Comparison of ENCODE assay signal across 8 cellular contexts in genomic region chr17:32445075-32445427, GRCh38. TPM values are rescaled to one million over a fixed set of nuclear protein-coding genes. Genes with fewer than 3 reads are reported as not detected.
A peak's percentile ranks its signal among the peaks of the same experiment; 100 is the strongest.
DNase-seq lines count a peak whose midpoint lies in the region; ATAC-seq, FAIRE-seq and TF ChIP-seq lines count a peak whose summit lies in the region.

No MANE protein-coding gene starts in this region.

- H3K4me1 Mint-ChIP-seq in activated CD4-positive, alpha-beta memory T cell treated with anti-CD3 and anti-CD28 coated beads for 36 hours (ENCODE audit: low read depth): peaks cover 51% of the 10 kb centered on the region
- H3K4me1 Mint-ChIP-seq in natural killer cell treated with Interleukin-12 subunit alpha and Interleukin-12 subunit beta and Interleukin-15 and Interleukin-18, amount 100 ng/mL, for 72 hours (ENCODE audit: low read depth in 2 of 2): peaks cover 31 to 35% of the 10 kb centered on the region in 2 donors

- peak overlapping the region; percentile 90 for H3K23ac ChIP-seq in IMR-90 (ENCODE audit: low read depth, low read length)

- no CpG with 5 or more reads among the region's 15 CpGs for WGBS in IMR-90 (ENCODE audit: extremely low coverage in 2 of 2, insufficient read length in 1 of 2), 2 experiments

- intact Hi-C loops in Right ventricle myocardium inferior (cut with DNase I) (no loop called here), cardiac septum (cut with DNase I) (no loop called here), IMR-90 (cut with micrococcal nuclease) (loop anchor here (10.0 kb wide), 1 partner anchor 190 kb away; no protein-coding TSS in a partner anchor)
- intact Hi-C loops in activated CD4-positive, alpha-beta memory T cell treated with anti-CD3 and anti-CD28 coated beads for 36 hours (cut with micrococcal nuclease): loop anchor here (2.0 to 5.0 kb wide), 3 partner anchors 16 to 432 kb away; partner anchors contain the start of genes CDK5R1 and MYO1D

- H3K4me3 Mint-ChIP-seq in activated CD4-positive, alpha-beta memory T cell treated with anti-CD3 and anti-CD28 coated beads for 36 hours: peak overlapping the region; percentile 89
- H3K4me3 Mint-ChIP-seq in natural killer cell treated with Interleukin-12 subunit alpha and Interleukin-12 subunit beta and Interleukin-15 and Interleukin-18, amount 100 ng/mL, for 72 hours: peak overlapping the region; percentile 90

- ATAC-seq in Right ventricle myocardium inferior (peak; percentile 32), IMR-90 (ENCODE audit: low read depth) (peak; percentile 57), thoracic aorta (ENCODE audit: insufficient number of reproducible peaks, low FRiP score, low read depth) (peak; percentile 41)
- ATAC-seq in natural killer cell treated with Interleukin-12 subunit alpha and Interleukin-12 subunit beta and Interleukin-15 and Interleukin-18, amount 100 ng/mL, for 72 hours: peak; percentile 4 to 35

- H3K27ac Mint-ChIP-seq in activated CD4-positive, alpha-beta memory T cell treated with anti-CD3 and anti-CD28 coated beads for 36 hours: peak overlapping the region; percentile 91
- peak overlapping the region; percentile 80 to 89 for H3K27ac Mint-ChIP-seq in natural killer cell treated with Interleukin-12 subunit alpha and Interleukin-12 subunit beta and Interleukin-15 and Interleukin-18, amount 100 ng/mL, for 72 hours

- peak overlapping the region; percentile 56; the same call in 1 of the 2 replicates for H3K14ac ChIP-seq in IMR-90 (replicated peaks; ENCODE audit: low read depth, low read length)

- no peaks in the 10 kb centered on the region for H3K27me3 Mint-ChIP-seq in activated CD4-positive, alpha-beta memory T cell treated with anti-CD3 and anti-CD28 coated beads for 36 hours
- H3K27me3 Mint-ChIP-seq in natural killer cell treated with Interleukin-12 subunit alpha and Interleukin-12 subunit beta and Interleukin-15 and Interleukin-18, amount 100 ng/mL, for 72 hours: no peaks in the 10 kb centered on the region

- no peak overlapping the region for H4K5ac ChIP-seq in IMR-90 (ENCODE audit: low read depth, low read length)

- dilution Hi-C loops in IMR-90 (cut with HindIII; ENCODE audit: low sequenced_read_pairs, unreplicated experiment): no loop called here

- no peak for FAIRE-seq in GM12891 (lab: Jason Lieb, UNC)

- peak overlapping the region; percentile 4; the same call in 1 of the 2 replicates for H4K91ac ChIP-seq in IMR-90 (ENCODE audit: insufficient read depth, low read depth, low read length)

- in situ Hi-C loops in IMR-90 (cut with MboI; ENCODE audit: low sequenced_read_pairs): no loop called here

- H4K20me1 ChIP-seq in IMR-90 (ENCODE audit: insufficient read depth, low read length): peaks cover 22% of the 10 kb centered on the region; the same call in 1 of the 2 replicates

- peaks cover 6% of the 10 kb centered on the region for H3K4me1 ChIP-seq in IMR-90 (ENCODE audit: control insufficient read depth, insufficient read depth, low read length)
- peaks cover 10 to 28% of the 10 kb centered on the region in 2 donors for H3K4me1 ChIP-seq in thoracic aorta (ENCODE audit: control insufficient read depth in 1 of 2, low read depth in 2 of 2)

- peak overlapping the region; percentile 80 for H3K9ac ChIP-seq in IMR-90 (ENCODE audit: low read depth, low read length)

- H3K4ac ChIP-seq in IMR-90 (ENCODE audit: low read depth, low read length): peak overlapping the region; percentile 65

- H3K9me1 ChIP-seq in IMR-90 (ENCODE audit: insufficient read depth, low read length): 0 out of 2 replicates have a peak, but pooled peaks cover 3% of the 10 kb centered on the region

- peaks cover 16 to 22% of the 10 kb centered on the region in 2 experiments; a peak in 3 of 4 replicates for H3K79me1 ChIP-seq in IMR-90 (ENCODE audit: low read depth in 1 of 2, low read length in 2 of 2)

- TF ChIP-seq POLR2A in IMR-90 (IDR thresholded peaks at IDR 0.05; ENCODE audit: low read depth, low read length) (peak; percentile 66; the same call in 1 of the 2 replicates), GM12891 (IDR thresholded peaks at IDR 0.05; ENCODE audit: low read depth, low read length) (no peak)

- H3K36me3 ChIP-seq in IMR-90 (ENCODE audit: control insufficient read depth, insufficient read depth, low read length): peaks cover 9% of the 10 kb centered on the region; the same call in 1 of the 2 replicates
- H3K36me3 ChIP-seq in thoracic aorta: peaks cover 15% of the 10 kb centered on the region

- no peak for DNase-seq in Right ventricle myocardium inferior (ENCODE audit: missing footprints)
- DNase-seq in cardiac septum (ENCODE audit: low spot score): no peak
- DNase-seq in IMR-90: peak; percentile 71
- DNase-seq in activated CD4-positive, alpha-beta memory T cell treated with anti-CD3 and anti-CD28 coated beads for 36 hours: peak; percentile 63
- DNase-seq in fibroblast of gingiva (ENCODE audit: low read depth): peak; percentile 35
- peak; percentile 63 for DNase-seq in natural killer cell treated with Interleukin-12 subunit alpha and Interleukin-12 subunit beta and Interleukin-15 and Interleukin-18, amount 100 ng/mL, for 72 hours (ENCODE audit: low spot score)
- peak; percentile 5 for DNase-seq in thoracic aorta (ENCODE audit: low spot score)
- no peak for DNase-seq in GM12891 (ENCODE audit: insufficient read length, low spot score)

- H3K56ac ChIP-seq in IMR-90 (ENCODE audit: extremely low read depth, insufficient read depth, low read length): peak overlapping the region; percentile 23; the same call in 1 of the 2 replicates

- no peak overlapping the region for H3K18ac ChIP-seq in IMR-90 (ENCODE audit: low read depth, low read length)

- H3K27me3 ChIP-seq in IMR-90 (ENCODE audit: control insufficient read depth, insufficient read depth, low read length): peaks cover 6% of the 10 kb centered on the region; the same call in 1 of the 2 replicates
- no peaks in the 10 kb centered on the region for H3K27me3 ChIP-seq in thoracic aorta (replicated peaks; ENCODE audit: insufficient read depth)

- H3K27ac ChIP-seq in IMR-90 (ENCODE audit: insufficient read depth, low read length) (peak overlapping the region; percentile 89), thoracic aorta (peak overlapping the region; percentile 42 to 74)

- no peak for TF ChIP-seq CTCF in IMR-90 (conservative IDR thresholded peaks at IDR 0.05; ENCODE audit: low read depth, low read length)
- TF ChIP-seq CTCF in thoracic aorta (IDR thresholded peaks at IDR 0.05): no peak

- no peak overlapping the region for H2BK120ac ChIP-seq in IMR-90 (ENCODE audit: low read depth, low read length)

- peaks cover 30% of the 10 kb centered on the region for H3K36me3 Mint-ChIP-seq in activated CD4-positive, alpha-beta memory T cell treated with anti-CD3 and anti-CD28 coated beads for 36 hours
- H3K36me3 Mint-ChIP-seq in natural killer cell treated with Interleukin-12 subunit alpha and Interleukin-12 subunit beta and Interleukin-15 and Interleukin-18, amount 100 ng/mL, for 72 hours: peaks cover 28% of the 10 kb centered on the region

- H2AK5ac ChIP-seq in IMR-90 (ENCODE audit: low read depth, low read length): 0 out of 2 replicates have a peak overlapping the region, but pooled peaks have one; percentile 31

- BruUV-seq in IMR-90 (replicated peaks; lab: Mats Ljungman, UMichigan): no TSS peak

- H3K4me3 ChIP-seq in IMR-90 (ENCODE audit: insufficient read depth, low read depth, low read length): peak overlapping the region; percentile 99
- peak overlapping the region; percentile 94 for H3K4me3 ChIP-seq in thoracic aorta

- CTCF ChIA-PET in IMR-90 (lab: Yijun Ruan, JAX): interaction anchor here (1.1 to 1.4 kb wide), 3 partner anchors 9 to 17 kb away, joined by 3 to 7 read pairs (median 5); no protein-coding TSS in a partner anchor
- CTCF ChIA-PET in activated CD4-positive, alpha-beta memory T cell treated with anti-CD3 and anti-CD28 coated beads for 36 hours (lab: Charles Lee): interaction anchor here (0.8 to 5.1 kb wide), 11 partner anchors 18 to 164 kb away, joined by 3 to 58 read pairs (median 5); partner anchors contain the start of genes C17orf75 and CDK5R1

- H4K8ac ChIP-seq in IMR-90 (ENCODE audit: low read depth in 2 of 2, low read length in 2 of 2): peak overlapping the region in 1 of 2 experiments; percentile 91; a peak in 1 of 4 replicates

- no peak overlapping the region for H2BK20ac ChIP-seq in IMR-90 (ENCODE audit: low read depth, low read length)

- H3K4me2 ChIP-seq in IMR-90 (ENCODE audit: low read depth, low read length): peak overlapping the region; percentile 98

- H2AK9ac ChIP-seq in IMR-90 (replicated peaks; ENCODE audit: low read depth, low read length, poor library complexity): peak overlapping the region; percentile 91

- peak overlapping the region; percentile 92 for H2AFZ ChIP-seq in IMR-90 (replicated peaks; ENCODE audit: low read length, poor library complexity)

- H3K9me3 Mint-ChIP-seq in activated CD4-positive, alpha-beta memory T cell treated with anti-CD3 and anti-CD28 coated beads for 36 hours: no peaks in the 10 kb centered on the region
- H3K9me3 Mint-ChIP-seq in natural killer cell treated with Interleukin-12 subunit alpha and Interleukin-12 subunit beta and Interleukin-15 and Interleukin-18, amount 100 ng/mL, for 72 hours: no peaks in the 10 kb centered on the region

- H3K9me3 ChIP-seq in IMR-90 (ENCODE audit: control insufficient read depth, insufficient read depth, low read length) (no peaks in the 10 kb centered on the region), thoracic aorta (no peaks in the 10 kb centered on the region)

- H2BK15ac ChIP-seq in IMR-90 (ENCODE audit: low read depth, low read length): no peak overlapping the region

- H2BK5ac ChIP-seq in IMR-90 (ENCODE audit: low read depth, low read length, poor library complexity, severe bottlenecking): peak overlapping the region; percentile 88

- TF ChIP-seq RAD21 in IMR-90 (IDR thresholded peaks at IDR 0.05; ENCODE audit: low read length): no peak

- POLR2A ChIA-PET in IMR-90 (lab: Charles Lee; ENCODE audit: unreplicated experiment): no interaction called here
- POLR2A ChIA-PET in activated CD4-positive, alpha-beta memory T cell treated with anti-CD3 and anti-CD28 coated beads for 36 hours (lab: Charles Lee): interaction anchor here (1.0 to 2.3 kb wide), 3 partner anchors 39 to 104 kb away, joined by 3 to 19 read pairs (median 5); partner anchors contain the start of gene CDK5R1

RNA-seq across cellular contexts. Expression of gene PSMD11, which starts 0.7 kb away (rescaled TPM):
- total RNA-seq in Right ventricle myocardium inferior (57.0 TPM), cardiac septum (81.7 TPM), IMR-90 (2012; rRNA removed) (68.0 and 85.9 TPM in 2 replicates), thoracic aorta (10 to 100 TPM; 42.0 to 51.9 TPM)
- 63.4 and 64.7 TPM in 2 replicates for polyA plus RNA-seq in IMR-90 (2012; rRNA removed)
- 27.3 and 44.4 TPM in 2 replicates for polyA plus RNA-seq in IMR-90 (2012; cell fraction: cytosol; rRNA removed)
- 22.8 and 69.6 TPM in 2 replicates for polyA plus RNA-seq in IMR-90 (2012; cell fraction: nucleus; rRNA removed; ENCODE audit: low replicate concordance)
- total RNA-seq in activated CD4-positive, alpha-beta memory T cell treated with anti-CD3 and anti-CD28 coated beads for 36 hours: 100 to 1,000 TPM; 161 to 162 TPM
- total RNA-seq in natural killer cell treated with Interleukin-12 subunit alpha and Interleukin-12 subunit beta and Interleukin-15 and Interleukin-18, amount 100 ng/mL, for 72 hours: 100 to 1,000 TPM; 179 to 203 TPM
- polyA plus RNA-seq in GM12891 (2012; ENCODE audit: low read depth, missing spikeins): 71.8 TPM

RNA-seq across cellular contexts. Expression of gene CDK5R1, which starts 41.7 kb away (rescaled TPM):
- total RNA-seq in Right ventricle myocardium inferior (1.3 TPM), cardiac septum (1.5 TPM), IMR-90 (2012; rRNA removed) (0.36 and 0.56 TPM in 2 replicates), thoracic aorta (1 to 10 TPM; 1.1 to 2.6 TPM)
- 0.67 and 0.74 TPM in 2 replicates for polyA plus RNA-seq in IMR-90 (2012; rRNA removed)
- 0.35 and 0.46 TPM in 2 replicates for polyA plus RNA-seq in IMR-90 (2012; cell fraction: cytosol; rRNA removed)
- 1.4 and 1.8 TPM in 2 replicates for polyA plus RNA-seq in IMR-90 (2012; cell fraction: nucleus; rRNA removed; ENCODE audit: low replicate concordance)
- 10 to 100 TPM; 12.4 to 13.1 TPM for total RNA-seq in activated CD4-positive, alpha-beta memory T cell treated with anti-CD3 and anti-CD28 coated beads for 36 hours
- total RNA-seq in natural killer cell treated with Interleukin-12 subunit alpha and Interleukin-12 subunit beta and Interleukin-15 and Interleukin-18, amount 100 ng/mL, for 72 hours: 1 to 10 TPM; 3.7 to 5.9 TPM
- polyA plus RNA-seq in GM12891 (2012; ENCODE audit: low read depth, missing spikeins): 20.3 TPM

Comparison
In these comparisons a context has a peak if more than half of its experiments do, and no peak if none do; other contexts are left out.
1. DNase-seq: peak in IMR-90 (single experiment), activated CD4-positive, alpha-beta memory T cell treated with anti-CD3 and anti-CD28 coated beads for 36 hours (single experiment), fibroblast of gingiva (single experiment), natural killer cell treated with Interleukin-12 subunit alpha and Interleukin-12 subunit beta and Interleukin-15 and Interleukin-18, amount 100 ng/mL, for 72 hours (single experiment) and thoracic aorta (single experiment); none in Right ventricle myocardium inferior (single experiment), cardiac septum (single experiment) and GM12891 (single experiment).
2. intact Hi-C loops: an anchor here in IMR-90 (10.0 kb wide) and activated CD4-positive, alpha-beta memory T cell treated with anti-CD3 and anti-CD28 coated beads for 36 hours (2.0 to 5.0 kb wide); none called in Right ventricle myocardium inferior and cardiac septum.
3. Peak in every context shown above with its lines, with median percentiles within 50 percentile points of each other: ATAC-seq.